In genomic region chr15:34365836-34366235, GRCh38 we compare ENCODE assay signal across 8 cellular contexts.
DNase-seq lines count a peak whose midpoint lies in the region; ATAC-seq and TF ChIP-seq lines count a peak whose summit lies in the region.

No MANE protein-coding gene starts in this region.

- peak overlapping the region; percentile 88 for H3K4me3 ChIP-seq in GM12864 (ENCODE audit: low read depth, low read length)
- H3K4me3 ChIP-seq in foreskin fibroblast (ENCODE audit: low read depth in 1 of 2, low read length in 2 of 2), result peak overlapping the region; percentile 84 to 92

- H3K4me1 Mint-ChIP-seq in T-helper 2 cell treated with Interferon-gamma antibody and Interleukin-4, amounts not matched to agents 5 μg/mL and 100 μg/mL, for 36 hours (ENCODE audit: low read depth), result peaks cover 23% of the 10 kb centered on the region

- no peaks in the 10 kb centered on the region for H3K9me3 Mint-ChIP-seq in T-helper 2 cell treated with Interferon-gamma antibody and Interleukin-4, amounts not matched to agents 5 μg/mL and 100 μg/mL, for 36 hours

- ATAC-seq in HG02840 (IDR thresholded peaks at IDR 0.05; ENCODE audit: low FRiP score, unreplicated experiment) (no peak), HG02970 (IDR thresholded peaks at IDR 0.05; ENCODE audit: low FRiP score, unreplicated experiment) (no peak), HG03175 (IDR thresholded peaks at IDR 0.05; ENCODE audit: unreplicated experiment) (no peak)

- no peak for DNase-seq in GM12864 (ENCODE audit: low read depth)
- DNase-seq in T-helper 2 cell treated with Interferon-gamma antibody and Interleukin-4, amounts not matched to agents 5 μg/mL and 100 μg/mL, for 36 hours (ENCODE audit: low spot score), result no peak
- no peak for DNase-seq in foreskin fibroblast
- peak; percentile 48 for DNase-seq in putamen (ENCODE audit: low spot score)
- no peak for DNase-seq in DMS79 (lab: John Stamatoyannopoulos, UW)

- H3K4me3 Mint-ChIP-seq in T-helper 2 cell treated with Interferon-gamma antibody and Interleukin-4, amounts not matched to agents 5 μg/mL and 100 μg/mL, for 36 hours, result peak overlapping the region; percentile 97

- TF ChIP-seq CTCF in GM12864 (IDR thresholded peaks at IDR 0.05; ENCODE audit: low read depth, low read length, missing control alignments) (no peak), foreskin fibroblast (IDR thresholded peaks at IDR 0.05; ENCODE audit: low read depth, low read length) (no peak)

- H3K27me3 Mint-ChIP-seq in T-helper 2 cell treated with Interferon-gamma antibody and Interleukin-4, amounts not matched to agents 5 μg/mL and 100 μg/mL, for 36 hours (ENCODE audit: low read depth), result no peaks in the 10 kb centered on the region

- peak overlapping the region; percentile 69 for H3K27ac Mint-ChIP-seq in T-helper 2 cell treated with Interferon-gamma antibody and Interleukin-4, amounts not matched to agents 5 μg/mL and 100 μg/mL, for 36 hours

- peaks cover 33% of the 10 kb centered on the region for H3K36me3 Mint-ChIP-seq in T-helper 2 cell treated with Interferon-gamma antibody and Interleukin-4, amounts not matched to agents 5 μg/mL and 100 μg/mL, for 36 hours (ENCODE audit: low read depth)
